Comparison of ENCODE assay signal across 14 cellular contexts in the genomic region with DNA sequence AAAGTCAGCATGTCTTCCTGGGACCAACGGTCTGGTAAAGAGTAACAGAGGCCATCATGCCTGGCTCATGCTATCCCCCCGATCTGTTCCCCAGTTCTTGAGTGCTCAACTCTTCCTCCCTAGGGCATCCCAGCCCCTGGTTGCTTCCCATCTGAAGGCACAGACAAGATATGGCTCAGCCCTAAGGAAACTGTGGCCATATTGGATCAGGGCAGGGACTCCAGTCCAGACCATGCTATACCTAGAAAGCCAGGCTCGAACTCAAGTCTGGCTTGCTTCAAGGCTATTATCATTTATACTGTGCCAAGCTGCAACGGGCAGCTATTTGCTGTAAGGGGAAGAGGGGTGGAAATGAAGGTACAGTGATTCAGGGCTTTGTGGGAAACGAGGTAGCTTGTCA. TPM values are rescaled to one million over a fixed set of nuclear protein-coding genes. Genes with fewer than 3 reads are reported as not detected.
DNase-seq lines count a peak whose midpoint lies in the region; ATAC-seq and TF ChIP-seq lines count a peak whose summit lies in the region.
"Had no signal": no experiment of that assay in that cellular context is flagged by ENCODE, and none has a peak within 500 bp of the region (broad histone marks: within the 10 kb centered on the region; RNA-seq: fewer than 3 reads in every experiment).

No MANE protein-coding gene starts in this region.

- peak overlapping the region; percentile 45 for H3K4me3 Mint-ChIP-seq in Caco-2 (ENCODE audit: unreplicated experiment)
- H3K4me3 Mint-ChIP-seq in activated T-helper 17 cell treated with anti-CD3 and anti-CD28 coated beads, Interleukin-2, amount 50 U/mL, for 72 hours: peak overlapping the region; percentile 84
- peak overlapping the region; percentile 77 for H3K4me3 Mint-ChIP-seq in nephron progenitor cell

- no peak overlapping the region for H3K4me3 ChIP-seq in Caco-2 (ENCODE audit: low read depth, low read length)
- peak overlapping the region; percentile 98 for H3K4me3 ChIP-seq in Jurkat, Clone E6-1 (ENCODE audit: low read length)
- H3K4me3 ChIP-seq: body of pancreas, uterus had no signal

- peaks cover 5% of the 10 kb centered on the region; the same call in 1 of the 2 replicates for H3K4me1 ChIP-seq in Caco-2

- DNase-seq in Caco-2 (no peak), nephron progenitor cell (no peak), middle frontal gyrus (ENCODE audit: extremely low spot score, low spot score) (no peak), OCI-M1 (lab: John Stamatoyannopoulos, UW) (no peak), left lobe of liver (ENCODE audit: low spot score) (no peak)
- no peak for DNase-seq in Jurkat, Clone E6-1 (ENCODE audit: low read depth, low spot score)
- DNase-seq: activated CD4-positive, CD25-positive, alpha-beta regulatory T cell treated with anti-CD3 and anti-CD28 coated beads, Interleukin-2, amount 50 U/mL, for 72 hours; body of pancreas; DMS53; kidney; uterus had no signal

- H3K9me3 Mint-ChIP-seq in Caco-2 (ENCODE audit: unreplicated experiment): no peaks in the 10 kb centered on the region
- no peaks in the 10 kb centered on the region for H3K9me3 Mint-ChIP-seq in activated T-helper 17 cell treated with anti-CD3 and anti-CD28 coated beads, Interleukin-2, amount 50 U/mL, for 72 hours
- H3K9me3 Mint-ChIP-seq in nephron progenitor cell: no peaks in the 10 kb centered on the region

- no TSS peak for BruUV-seq in Caco-2 (replicated peaks; lab: Mats Ljungman, UMichigan)

- no peaks in the 10 kb centered on the region for H3K27me3 Mint-ChIP-seq in Caco-2 (ENCODE audit: insufficient read depth, unreplicated experiment)
- no peaks in the 10 kb centered on the region for H3K27me3 Mint-ChIP-seq in activated T-helper 17 cell treated with anti-CD3 and anti-CD28 coated beads, Interleukin-2, amount 50 U/mL, for 72 hours
- H3K27me3 Mint-ChIP-seq in nephron progenitor cell (ENCODE audit: low read depth, poor library complexity): no peaks in the 10 kb centered on the region

- CTCF ChIA-PET in Caco-2 (lab: Charles Lee): interaction anchor here (1.0 to 1.3 kb wide), 2 partner anchors 92 to 110 kb away, joined by 3 to 4 read pairs; a partner anchor contains a TSS

- POLR2A ChIA-PET in Caco-2 (lab: Charles Lee): no interaction called here

- TF ChIP-seq CTCF in Caco-2 (IDR thresholded peaks at IDR 0.05; ENCODE audit: insufficient read depth in 1 of 2, low read depth in 1 of 2, low read length in 1 of 2, severe bottlenecking in 1 of 2, unreplicated experiment in 1 of 2) (no peak), nephron progenitor cell (IDR thresholded peaks at IDR 0.05) (no peak)

- H3K36me3 Mint-ChIP-seq in Caco-2 (ENCODE audit: insufficient read depth, unreplicated experiment): peaks cover 62% of the 10 kb centered on the region
- H3K36me3 Mint-ChIP-seq in activated T-helper 17 cell treated with anti-CD3 and anti-CD28 coated beads, Interleukin-2, amount 50 U/mL, for 72 hours (ENCODE audit: low read depth): peaks cover 60% of the 10 kb centered on the region
- H3K36me3 Mint-ChIP-seq in nephron progenitor cell (ENCODE audit: low read depth): peaks cover 33% of the 10 kb centered on the region

- H3K27ac Mint-ChIP-seq in Caco-2 (ENCODE audit: unreplicated experiment): no peak overlapping the region
- H3K27ac Mint-ChIP-seq in activated T-helper 17 cell treated with anti-CD3 and anti-CD28 coated beads, Interleukin-2, amount 50 U/mL, for 72 hours: peak overlapping the region; percentile 74
- H3K27ac Mint-ChIP-seq in nephron progenitor cell: no peak overlapping the region

- peaks cover 11% of the 10 kb centered on the region for H3K36me3 ChIP-seq in Caco-2 (ENCODE audit: control insufficient read depth, insufficient read depth, low read length)
- H3K36me3 ChIP-seq: uterus had no signal

- no peak for ATAC-seq in activated T-helper 17 cell treated with anti-CD3 and anti-CD28 coated beads, Interleukin-2, amount 50 U/mL, for 72 hours (replicated peaks)
- no peak for ATAC-seq in HG02588 (IDR thresholded peaks at IDR 0.05; ENCODE audit: unreplicated experiment)
- no peak for ATAC-seq in left lobe of liver
- ATAC-seq: body of pancreas had no signal

- H3K4me1 Mint-ChIP-seq in Caco-2 (ENCODE audit: low read depth, unreplicated experiment) (no peaks in the 10 kb centered on the region), nephron progenitor cell (peaks cover 47% of the 10 kb centered on the region)
- peaks cover 23% of the 10 kb centered on the region for H3K4me1 Mint-ChIP-seq in activated T-helper 17 cell treated with anti-CD3 and anti-CD28 coated beads, Interleukin-2, amount 50 U/mL, for 72 hours

- intact Hi-C loops in Caco-2 (cut with micrococcal nuclease; ENCODE audit: unreplicated experiment): no loop called here

- no peaks in the 10 kb centered on the region for H3K9me3 ChIP-seq in Caco-2
- H3K9me3 ChIP-seq: body of pancreas, uterus had no signal

- H3K27me3 ChIP-seq in Caco-2 (replicated peaks; ENCODE audit: control insufficient read depth, insufficient read depth, low read length): no peaks in the 10 kb centered on the region
- H3K27me3 ChIP-seq: body of pancreas, uterus had no signal

RNA-seq across cellular contexts. Expression of a gene that starts 2.8 kb away (rescaled TPM):
- total RNA-seq in Caco-2 (2022) (66.0 and 74.3 TPM in 2 replicates), left lobe of liver (34.3 TPM)
- 98.0 TPM for polyA plus RNA-seq in Jurkat, Clone E6-1 (2012; ENCODE audit: insufficient read depth, insufficient read length)
- 100 to 1,000 TPM in 1 of 2 donors, 10 to 100 TPM in 1; 94.2 to 135 TPM for total RNA-seq in activated T-helper 17 cell treated with anti-CD3 and anti-CD28 coated beads, Interleukin-2, amount 50 U/mL, for 72 hours

RNA-seq across cellular contexts. Expression of a gene that starts 17.0 kb away (rescaled TPM):
- total RNA-seq in Caco-2 (2022) (91.2 and 92.0 TPM in 2 replicates), left lobe of liver (26.6 TPM)
- polyA plus RNA-seq in Jurkat, Clone E6-1 (2012; ENCODE audit: insufficient read depth, insufficient read length): 69.5 TPM
- 10 to 100 TPM; 65.5 to 89.1 TPM for total RNA-seq in activated T-helper 17 cell treated with anti-CD3 and anti-CD28 coated beads, Interleukin-2, amount 50 U/mL, for 72 hours

RNA-seq across cellular contexts. Expression of a gene that starts 29.9 kb away (rescaled TPM):
- total RNA-seq in Caco-2 (2022) (28.4 and 30.3 TPM in 2 replicates), left lobe of liver (14.3 TPM)
- polyA plus RNA-seq in Jurkat, Clone E6-1 (2012; ENCODE audit: insufficient read depth, insufficient read length): 18.4 TPM
- total RNA-seq in activated T-helper 17 cell treated with anti-CD3 and anti-CD28 coated beads, Interleukin-2, amount 50 U/mL, for 72 hours: 10 to 100 TPM; 26.6 to 39.6 TPM

RNA-seq across cellular contexts. Expression of a gene that starts 46.2 kb away (rescaled TPM):
- 0.26 TPM in 1 of 2 replicates, not detected in the other for total RNA-seq in Caco-2 (2022)
- polyA plus RNA-seq in Jurkat, Clone E6-1 (2012; ENCODE audit: insufficient read depth, insufficient read length): 3.0 TPM
- under 1 TPM; 0.22 to 0.58 TPM for total RNA-seq in activated T-helper 17 cell treated with anti-CD3 and anti-CD28 coated beads, Interleukin-2, amount 50 U/mL, for 72 hours
- total RNA-seq in left lobe of liver: not detected
- total RNA-seq: RPMI7951 had no signal

RNA-seq across cellular contexts. Expression of a gene that starts 51.3 kb away (rescaled TPM):
- not detected in 2 replicates for total RNA-seq in Caco-2 (2022)
- not detected for polyA plus RNA-seq in Jurkat, Clone E6-1 (2012; ENCODE audit: insufficient read depth, insufficient read length)
- total RNA-seq in activated T-helper 17 cell treated with anti-CD3 and anti-CD28 coated beads, Interleukin-2, amount 50 U/mL, for 72 hours: not detected
- total RNA-seq in left lobe of liver: 1.8 TPM
- total RNA-seq: body of pancreas, RPMI7951 had no signal
